15 cellular contexts compared by ENCODE assay signal in the genomic region with DNA sequence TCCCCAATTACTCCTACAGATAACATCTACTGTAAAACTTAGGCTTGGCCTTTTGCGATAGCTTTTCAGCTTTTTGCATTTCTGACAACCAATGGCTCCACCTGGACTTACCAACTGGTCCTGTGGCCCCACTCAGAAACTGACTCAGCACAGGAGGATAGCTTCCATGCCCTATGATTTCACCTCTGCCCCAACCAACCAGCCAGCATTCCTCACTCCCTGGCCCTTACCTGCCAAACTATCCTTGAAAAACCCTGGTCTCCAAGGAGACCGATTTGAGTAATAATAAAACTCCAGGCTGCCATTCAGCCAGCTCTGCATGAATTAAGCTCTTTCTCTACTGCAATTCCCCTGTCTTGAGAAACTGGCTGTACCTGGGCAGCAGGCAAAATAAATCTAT. TPM values are rescaled to one million over a fixed set of nuclear protein-coding genes. Genes with fewer than 3 reads are reported as not detected.
DNase-seq lines count a peak whose midpoint lies in the region; ATAC-seq and TF ChIP-seq lines count a peak whose summit lies in the region.
"Had no signal": no experiment of that assay in that cellular context is flagged by ENCODE, and none has a peak within 500 bp of the region (broad histone marks: within the 10 kb centered on the region; RNA-seq: fewer than 3 reads in every experiment).

No MANE protein-coding gene starts in this region.

- H3K4me3 ChIP-seq in GM23338 (peak overlapping the region; percentile 37), mesenchymal stem cell (ENCODE audit: insufficient read depth in 1 of 2, low read depth in 1 of 2, low read length in 2 of 2) (no peak overlapping the region)
- H3K4me3 ChIP-seq: BLaER1, HAP-1, SJCRH30 had no signal

- H2BK120ac ChIP-seq in mesenchymal stem cell (ENCODE audit: low read depth, low read length): no peak overlapping the region

- H4K20me1 ChIP-seq in GM23338 (replicated peaks; ENCODE audit: insufficient read depth): no peaks in the 10 kb centered on the region

- H3K9me3 Mint-ChIP-seq in GM23338 (no peaks in the 10 kb centered on the region; the same call in 2 of the 3 replicates), immature natural killer cell (no peaks in the 10 kb centered on the region)
- H3K9me3 Mint-ChIP-seq: naive thymus-derived CD8-positive, alpha-beta T cell had no signal

- peaks cover 17% of the 10 kb centered on the region for H3K79me1 ChIP-seq in mesenchymal stem cell (replicated peaks; ENCODE audit: low read length, poor library complexity, severe bottlenecking)

- no peaks in the 10 kb centered on the region; the same call in 1 of the 2 replicates for H3K36me3 ChIP-seq in GM23338 (ENCODE audit: insufficient read depth)
- H3K36me3 ChIP-seq in mesenchymal stem cell (ENCODE audit: control insufficient read depth in 1 of 2, insufficient read depth in 2 of 2, low read depth in 1 of 2, low read length in 2 of 2): peaks cover 30 to 71% of the 10 kb centered on the region in 2 experiments
- H3K36me3 ChIP-seq: SJCRH30 had no signal

- H2AFZ ChIP-seq in GM23338 (no peak overlapping the region), mesenchymal stem cell (ENCODE audit: low read depth, low read length) (no peak overlapping the region)

- 48% methylated on average over 2 of the region's 2 CpGs for WGBS in mesenchymal stem cell

- H3K9me3 ChIP-seq in mesenchymal stem cell (ENCODE audit: control insufficient read depth, low read length): no peaks in the 10 kb centered on the region
- H3K9me3 ChIP-seq: BLaER1, HAP-1, SJCRH30 had no signal

- ATAC-seq in GM23338 (peak; percentile 83), esophagus mucosa (peak; percentile 81), GM18498 (IDR thresholded peaks at IDR 0.05; ENCODE audit: unreplicated experiment) (no peak)
- ATAC-seq: naive thymus-derived CD8-positive, alpha-beta T cell had no signal

- H2AK5ac ChIP-seq in mesenchymal stem cell (ENCODE audit: low read length, severe bottlenecking): peak overlapping the region; percentile 17

- peaks cover 25% of the 10 kb centered on the region for H3F3A ChIP-seq in GM23338 (replicated peaks; ENCODE audit: low read depth)

- peaks cover 49% of the 10 kb centered on the region for H3K4me1 ChIP-seq in GM23338 (ENCODE audit: insufficient read depth)
- peaks cover 14% of the 10 kb centered on the region for H3K4me1 ChIP-seq in mesenchymal stem cell (ENCODE audit: control insufficient read depth, insufficient read depth, low read depth, low read length)
- H3K4me1 ChIP-seq: BLaER1 had no signal

- peaks cover 3% of the 10 kb centered on the region; the same call in 1 of the 2 replicates for H3K79me2 ChIP-seq in GM23338 (replicated peaks; ENCODE audit: insufficient read depth)

- no peak overlapping the region for H3K18ac ChIP-seq in mesenchymal stem cell (ENCODE audit: low read depth in 1 of 2, low read length in 2 of 2)

- H3K14ac ChIP-seq in mesenchymal stem cell (ENCODE audit: low read length in 2 of 2): no peak overlapping the region

- peak; percentile 95 for DNase-seq in GM23338 (ENCODE audit: low spot score)
- DNase-seq in NCI-H226: peak; percentile 75
- DNase-seq in mesenchymal stem cell: no peak
- DNase-seq in NK-92 (lab: John Stamatoyannopoulos, UW; ENCODE audit: unreplicated experiment): no peak
- no peak for DNase-seq in immature natural killer cell
- DNase-seq in NAMALWA (ENCODE audit: low spot score): no peak
- DNase-seq: naive thymus-derived CD8-positive, alpha-beta T cell; NCI-H1092 treated with DMSO at 0.1 percent for 48 hours; NCI-H524 treated with DMSO at 0.1 percent for 48 hours; SJCRH30 had no signal

- H3K4me2 ChIP-seq in GM23338: peak overlapping the region; percentile 75
- H3K4me2 ChIP-seq in mesenchymal stem cell (ENCODE audit: low read length, poor library complexity, severe bottlenecking): no peak overlapping the region
- H3K4me2 ChIP-seq: BLaER1 had no signal

- no peak overlapping the region for H2BK12ac ChIP-seq in mesenchymal stem cell (ENCODE audit: low read length in 2 of 2)

- peak overlapping the region in 1 of 2 experiments; percentile 73 for H3K23ac ChIP-seq in mesenchymal stem cell (ENCODE audit: low read length in 2 of 2)

- H3K27me3 Mint-ChIP-seq in GM23338 (ENCODE audit: insufficient read depth, low read depth, poor library complexity): peaks cover 19% of the 10 kb centered on the region
- peaks cover 0 to 2% (median 0%) of the 10 kb centered on the region in 3 donors for H3K27me3 Mint-ChIP-seq in immature natural killer cell (ENCODE audit: low read depth in 3 of 3)
- H3K27me3 Mint-ChIP-seq: activated naive CD8-positive, alpha-beta T cell; naive thymus-derived CD8-positive, alpha-beta T cell had no signal

- no peak overlapping the region for H3K4ac ChIP-seq in mesenchymal stem cell (ENCODE audit: low read depth in 1 of 2, low read length in 2 of 2)

- peak overlapping the region; percentile 30 for H3K4me3 Mint-ChIP-seq in GM23338
- H3K4me3 Mint-ChIP-seq in immature natural killer cell: no peak overlapping the region
- H3K4me3 Mint-ChIP-seq: activated naive CD8-positive, alpha-beta T cell; naive thymus-derived CD8-positive, alpha-beta T cell had no signal

- H3K36me3 Mint-ChIP-seq in GM23338 (ENCODE audit: low read depth): peaks cover 56% of the 10 kb centered on the region
- H3K36me3 Mint-ChIP-seq in immature natural killer cell: peaks cover 14 to 49% (median 26%) of the 10 kb centered on the region in 3 donors

- H4K8ac ChIP-seq in mesenchymal stem cell (ENCODE audit: low read length): no peak overlapping the region

- no peak overlapping the region for H2BK5ac ChIP-seq in mesenchymal stem cell (ENCODE audit: low read depth, low read length, poor library complexity, severe bottlenecking)

- TF ChIP-seq CTCF in GM23338 (conservative IDR thresholded peaks at IDR 0.05; ENCODE audit: low read depth in 2 of 2): no peak

- no peak overlapping the region for H3K9ac ChIP-seq in mesenchymal stem cell (ENCODE audit: low read length)
- H3K9ac ChIP-seq: BLaER1 had no signal

- no peaks in the 10 kb centered on the region for H3K9me2 ChIP-seq in GM23338 (ENCODE audit: insufficient read depth)

- no peaks in the 10 kb centered on the region for H3K27me3 ChIP-seq in GM23338 (ENCODE audit: insufficient read depth)
- H3K27me3 ChIP-seq in mesenchymal stem cell (ENCODE audit: control insufficient read depth in 1 of 2, insufficient read depth in 1 of 2, low read length in 2 of 2): no peaks in the 10 kb centered on the region
- H3K27me3 ChIP-seq: BLaER1, SJCRH30 had no signal

- no peak overlapping the region for H4K91ac ChIP-seq in mesenchymal stem cell (ENCODE audit: low read length)

- peak overlapping the region; percentile 40 for H2BK15ac ChIP-seq in mesenchymal stem cell (ENCODE audit: low read depth, poor library complexity, severe bottlenecking)

- H3K27ac ChIP-seq in GM23338 (ENCODE audit: low read depth): peak overlapping the region; percentile 93
- H3K27ac ChIP-seq in mesenchymal stem cell (ENCODE audit: low read length, poor library complexity, severe bottlenecking): no peak overlapping the region
- H3K27ac ChIP-seq: BLaER1, SJCRH30 had no signal

- H3K27ac Mint-ChIP-seq in GM23338 (peak overlapping the region; percentile 92), immature natural killer cell (peak overlapping the region in 1 of 6 donors; percentile 46)
- H3K27ac Mint-ChIP-seq: activated naive CD8-positive, alpha-beta T cell had no signal

- H3K4me1 Mint-ChIP-seq in GM23338 (peaks cover 51% of the 10 kb centered on the region), immature natural killer cell (no peaks in the 10 kb centered on the region)

TF ChIP-seq in GM23338, 12 proteins besides CTCF, POLR2A, EP300 and RAD21 (continues in another document):
- TF ChIP-seq JUNB (IDR thresholded peaks at IDR 0.05; ENCODE audit: unreplicated experiment): no peak
- TF ChIP-seq ZNF331 (CRISPR knock-in tag; IDR thresholded peaks at IDR 0.05; ENCODE audit: low read depth): no peak
- no peak for TF ChIP-seq ZNF114 (CRISPR knock-in tag; IDR thresholded peaks at IDR 0.05)
- no peak for TF ChIP-seq POLR2AphosphoS5 (IDR thresholded peaks at IDR 0.05; ENCODE audit: low read depth)
- TF ChIP-seq EZH2 (IDR thresholded peaks at IDR 0.05; ENCODE audit: low read depth, unreplicated experiment): no peak
- TF ChIP-seq, protein P1, sequence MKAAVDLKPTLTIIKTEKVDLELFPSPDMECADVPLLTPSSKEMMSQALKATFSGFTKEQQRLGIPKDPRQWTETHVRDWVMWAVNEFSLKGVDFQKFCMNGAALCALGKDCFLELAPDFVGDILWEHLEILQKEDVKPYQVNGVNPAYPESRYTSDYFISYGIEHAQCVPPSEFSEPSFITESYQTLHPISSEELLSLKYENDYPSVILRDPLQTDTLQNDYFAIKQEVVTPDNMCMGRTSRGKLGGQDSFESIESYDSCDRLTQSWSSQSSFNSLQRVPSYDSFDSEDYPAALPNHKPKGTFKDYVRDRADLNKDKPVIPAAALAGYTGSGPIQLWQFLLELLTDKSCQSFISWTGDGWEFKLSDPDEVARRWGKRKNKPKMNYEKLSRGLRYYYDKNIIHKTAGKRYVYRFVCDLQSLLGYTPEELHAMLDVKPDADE (IDR thresholded peaks at IDR 0.05): no peak
- TF ChIP-seq STAT1 (IDR thresholded peaks at IDR 0.05; ENCODE audit: unreplicated experiment): no peak
- TF ChIP-seq CREB1 (CRISPR knock-in tag; IDR thresholded peaks at IDR 0.05; ENCODE audit: low read depth): no peak
- TF ChIP-seq EZH2phosphoT487 (IDR thresholded peaks at IDR 0.05; ENCODE audit: unreplicated experiment): no peak

RNA-seq across cellular contexts. Expression of a gene that starts 28.2 kb away (rescaled TPM):
- 282 and 329 TPM in 2 replicates for total RNA-seq in GM23338 (2014; rRNA removed; shearing (Covaris generic))
- polyA plus RNA-seq in GM23338 (2016; fragmentation: Nextera tagmentation; extraction: Ambion mirVana) (136 and 148 TPM in 2 replicates), immature natural killer cell (1 to 10 TPM in 1 of 3 donors, not detected in 2; 4.8 TPM)
- 201 TPM for total RNA-seq in esophagus mucosa
- polyA plus RNA-seq in mesenchymal stem cell (2013, experiment 1 of 2): 234 TPM
- 237 TPM for polyA plus RNA-seq in mesenchymal stem cell (2013, experiment 2 of 2)

RNA-seq across cellular contexts. Expression of a gene that starts 40.8 kb away (rescaled TPM):
- 94.9 and 105 TPM in 2 replicates for total RNA-seq in GM23338 (2014; rRNA removed; shearing (Covaris generic))
- 47.5 and 50.3 TPM in 2 replicates for polyA plus RNA-seq in GM23338 (2016; fragmentation: Nextera tagmentation; extraction: Ambion mirVana)
- total RNA-seq in esophagus mucosa: 43.1 TPM
- 22.8 TPM for polyA plus RNA-seq in mesenchymal stem cell (2013, experiment 1 of 2)
- 23.4 TPM for polyA plus RNA-seq in mesenchymal stem cell (2013, experiment 2 of 2)
- 10 to 100 TPM; 22.1 to 28.5 (median 27.8) TPM for polyA plus RNA-seq in immature natural killer cell

Comparison
In these comparisons a context has a peak if more than half of its experiments do, and no peak if none do; other contexts are left out.
1. DNase-seq: peak in GM23338 (single experiment) and NCI-H226 (single experiment); none in mesenchymal stem cell (single experiment), NK-92 (single experiment), immature natural killer cell (0 of 3) and NAMALWA (single experiment).